In genomic region chr1:24112381-24113169, GRCh38 we compare ENCODE assay signal across 8 cellular contexts. TPM values are rescaled to one million over a fixed set of nuclear protein-coding genes. Genes with fewer than 3 reads are reported as not detected.
DNase-seq lines count a peak whose midpoint lies in the region; ATAC-seq and TF ChIP-seq lines count a peak whose summit lies in the region.

No MANE protein-coding gene starts in this region.

- peaks cover 7% of the 10 kb centered on the region for H3K4me1 Mint-ChIP-seq in T-helper 2 cell treated with Interferon-gamma antibody and Interleukin-4, amounts not matched to agents 5 μg/mL and 100 μg/mL, for 36 hours (ENCODE audit: low read depth)
- H3K4me1 Mint-ChIP-seq in MCF 10A (ENCODE audit: insufficient read depth, unreplicated experiment), result peaks cover 24% of the 10 kb centered on the region

- POLR2A ChIA-PET in MCF 10A (lab: Yijun Ruan, JAX), result interaction anchor here (0.5 to 1.7 kb wide), 5 partner anchors 21 to 128 kb away, joined by 3 to 5 read pairs (median 3); no protein-coding TSS in a partner anchor

- no peaks in the 10 kb centered on the region for H3K9me3 Mint-ChIP-seq in T-helper 2 cell treated with Interferon-gamma antibody and Interleukin-4, amounts not matched to agents 5 μg/mL and 100 μg/mL, for 36 hours
- no peaks in the 10 kb centered on the region for H3K9me3 Mint-ChIP-seq in MCF 10A (ENCODE audit: unreplicated experiment)

- no peaks in the 10 kb centered on the region for H3K36me3 Mint-ChIP-seq in T-helper 2 cell treated with Interferon-gamma antibody and Interleukin-4, amounts not matched to agents 5 μg/mL and 100 μg/mL, for 36 hours (ENCODE audit: low read depth)
- no peaks in the 10 kb centered on the region for H3K36me3 Mint-ChIP-seq in MCF 10A (ENCODE audit: insufficient read depth, unreplicated experiment)

- H3K4me3 ChIP-seq in LNCaP clone FGC (ENCODE audit: low read depth, low read length), result no peak overlapping the region

- ATAC-seq in GM18498 (IDR thresholded peaks at IDR 0.05; ENCODE audit: unreplicated experiment), result no peak

- no peak overlapping the region for H3K27ac Mint-ChIP-seq in T-helper 2 cell treated with Interferon-gamma antibody and Interleukin-4, amounts not matched to agents 5 μg/mL and 100 μg/mL, for 36 hours
- no peak overlapping the region for H3K27ac Mint-ChIP-seq in MCF 10A (ENCODE audit: low read depth, unreplicated experiment)

- H3K4me3 Mint-ChIP-seq in T-helper 2 cell treated with Interferon-gamma antibody and Interleukin-4, amounts not matched to agents 5 μg/mL and 100 μg/mL, for 36 hours, result no peak overlapping the region
- no peak overlapping the region for H3K4me3 Mint-ChIP-seq in MCF 10A (ENCODE audit: unreplicated experiment)

- no TSS peak for BruUV-seq in MCF 10A (replicated peaks; lab: Mats Ljungman, UMichigan)

- intact Hi-C loops in MCF 10A (cut with micrococcal nuclease), result loop anchor here (1.0 to 10.0 kb wide), 3 partner anchors 41 to 158 kb away; partner anchors contain the start of genes PNRC2 and SRSF10

- TF ChIP-seq CTCF in LNCaP clone FGC (IDR thresholded peaks at IDR 0.05; ENCODE audit: control insufficient read depth, extremely low read depth, insufficient read depth) (peak; percentile 51), MCF 10A (IDR thresholded peaks at IDR 0.05; ENCODE audit: unreplicated experiment) (peak; percentile 65)

- H3K27me3 Mint-ChIP-seq in T-helper 2 cell treated with Interferon-gamma antibody and Interleukin-4, amounts not matched to agents 5 μg/mL and 100 μg/mL, for 36 hours (ENCODE audit: low read depth), result peaks cover 15% of the 10 kb centered on the region
- no peaks in the 10 kb centered on the region for H3K27me3 Mint-ChIP-seq in MCF 10A (ENCODE audit: insufficient read depth, unreplicated experiment)

- DNase-seq in ELF-1 (ENCODE audit: low read depth, low spot score) (peak; percentile 77), LNCaP clone FGC (ENCODE audit: low read depth) (no peak), MCF 10A (ENCODE audit: unreplicated experiment) (peak; percentile 66), islet precursor cell (peak; percentile 86), cerebellar nuclear complex (lab: John Stamatoyannopoulos, UW) (no peak)
- DNase-seq in T-helper 2 cell treated with Interferon-gamma antibody and Interleukin-4, amounts not matched to agents 5 μg/mL and 100 μg/mL, for 36 hours (ENCODE audit: low spot score), result peak; percentile 65
- DNase-seq in stimulated activated CD4-positive, alpha-beta T cell treated with anti-CD3 and anti-CD28 coated beads, Interleukin-15, amount 100 ng/mL, for 48 hours (ENCODE audit: low read depth in 2 of 2), result peak; percentile 47 to 48

- CTCF ChIA-PET in MCF 10A (lab: Yijun Ruan, JAX), result interaction anchor here (0.5 to 4.7 kb wide), 13 partner anchors 9 to 700 kb away, joined by 3 to 37 read pairs (median 4); no protein-coding TSS in a partner anchor

RNA-seq across cellular contexts. Expression of gene MYOM3, which starts 0.6 kb away (rescaled TPM):
- total RNA-seq in MCF 10A (2022), result 0.05 and 0.12 TPM in 2 replicates

RNA-seq across cellular contexts. Expression of gene IL22RA1, which starts 30.4 kb away (rescaled TPM):
- total RNA-seq in MCF 10A (2022), result not detected in 2 replicates

Comparison
In these comparisons a context has a peak if more than half of its experiments do, and no peak if none do; other contexts are left out.
1. DNase-seq: peak in ELF-1 (single experiment), T-helper 2 cell treated with Interferon-gamma antibody and Interleukin-4, amounts not matched to agents 5 μg/mL and 100 μg/mL, for 36 hours (single experiment), MCF 10A (single experiment), islet precursor cell (single experiment) and stimulated activated CD4-positive, alpha-beta T cell treated with anti-CD3 and anti-CD28 coated beads, Interleukin-15, amount 100 ng/mL, for 48 hours (2 of 2); none in LNCaP clone FGC (single experiment) and cerebellar nuclear complex (0 of 2).